In genomic region chr17:29145289-29146058, GRCh38 we compare ENCODE assay signal across 1 cellular context.
TF ChIP-seq lines count a peak whose summit lies in the region.

No MANE protein-coding gene starts in this region.

TF ChIP-seq in K562, 482 proteins besides CTCF, POLR2A, EP300 and RAD21:
- TF ChIP-seq, protein P1, sequence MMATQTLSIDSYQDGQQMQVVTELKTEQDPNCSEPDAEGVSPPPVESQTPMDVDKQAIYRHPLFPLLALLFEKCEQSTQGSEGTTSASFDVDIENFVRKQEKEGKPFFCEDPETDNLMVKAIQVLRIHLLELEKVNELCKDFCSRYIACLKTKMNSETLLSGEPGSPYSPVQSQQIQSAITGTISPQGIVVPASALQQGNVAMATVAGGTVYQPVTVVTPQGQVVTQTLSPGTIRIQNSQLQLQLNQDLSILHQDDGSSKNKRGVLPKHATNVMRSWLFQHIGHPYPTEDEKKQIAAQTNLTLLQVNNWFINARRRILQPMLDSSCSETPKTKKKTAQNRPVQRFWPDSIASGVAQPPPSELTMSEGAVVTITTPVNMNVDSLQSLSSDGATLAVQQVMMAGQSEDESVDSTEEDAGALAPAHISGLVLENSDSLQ (IDR thresholded peaks at IDR 0.05): 0 out of 2 replicates have a peak, but pooled peaks have one; percentile 4
- TF ChIP-seq TRIM24 (IDR thresholded peaks at IDR 0.05) (0 out of 4 replicates have a peak, but pooled peaks of 1 of the 2 experiments have one; percentile 9), ARID1B (IDR thresholded peaks at IDR 0.05) (0 out of 2 replicates have a peak, but pooled peaks have one; percentile 15), CHD1 (IDR thresholded peaks at IDR 0.05; ENCODE audit: low read length) (no peak), FIP1L1 (IDR thresholded peaks at IDR 0.05; ENCODE audit: low read depth, low read length, poor library complexity, severe bottlenecking) (no peak), KLF16 (IDR thresholded peaks at IDR 0.05) (0 out of 2 replicates have a peak, but pooled peaks have one; percentile 9), ZNF717 (CRISPR knock-in tag; IDR thresholded peaks at IDR 0.05) (no peak), RCOR1 (IDR thresholded peaks at IDR 0.05; ENCODE audit: borderline replicate concordance in 1 of 2, low read depth in 2 of 2, low read length in 2 of 2) (0 out of 4 replicates have a peak, but pooled peaks of 1 of the 2 experiments have one; percentile 30), CBX3 (IDR thresholded peaks at IDR 0.05; ENCODE audit: borderline replicate concordance in 1 of 2, low read length in 2 of 2) (no peak), MCM3 (IDR thresholded peaks at IDR 0.05) (no peak), HMG20A (CRISPR knock-in tag; conservative IDR thresholded peaks at IDR 0.05) (no peak), ZBTB26 (CRISPR knock-in tag; IDR thresholded peaks at IDR 0.05) (peak; percentile 71; the same call in 1 of the 2 replicates), ZNF589 (CRISPR knock-in tag; IDR thresholded peaks at IDR 0.05; ENCODE audit: low read depth) (no peak), ZNF407 (IDR thresholded peaks at IDR 0.05; ENCODE audit: low read depth) (no peak), E2F4 (CRISPR knock-in tag; IDR thresholded peaks at IDR 0.05; ENCODE audit: low read depth) (no peak), HMBOX1 (IDR thresholded peaks at IDR 0.05) (peak; percentile 69; the same call in 1 of the 2 replicates), SMC3 (conservative IDR thresholded peaks at IDR 0.05; ENCODE audit: insufficient read depth, low read depth, low read length) (peak; percentile 50; the same call in 1 of the 2 replicates), GABPB2 (CRISPR knock-in tag; conservative IDR thresholded peaks at IDR 0.05) (no peak), ZNF561 (CRISPR knock-in tag; conservative IDR thresholded peaks at IDR 0.05) (no peak), DIDO1 (tag; IDR thresholded peaks at IDR 0.05; ENCODE audit: low read depth) (no peak), BDP1 (IDR thresholded peaks at IDR 0.05; ENCODE audit: insufficient read depth, insufficient read length) (no peak), MAX (CRISPR knock-in tag; IDR thresholded peaks at IDR 0.05) (0 out of 2 replicates have a peak, but pooled peaks have one; percentile 15), ZBTB33 (CRISPR knock-in tag; IDR thresholded peaks at IDR 0.05) (no peak), XRCC5 (IDR thresholded peaks at IDR 0.05; ENCODE audit: low read depth, low read length) (no peak), NFIC (IDR thresholded peaks at IDR 0.05) (peak; percentile 33; the same call in 1 of the 2 replicates), ZNF780A (CRISPR knock-in tag; IDR thresholded peaks at IDR 0.05) (no peak), ZNF143 (CRISPR knock-in tag; IDR thresholded peaks at IDR 0.05) (no peak), SPI1 (IDR thresholded peaks at IDR 0.05; ENCODE audit: borderline replicate concordance, low read depth, low read length) (peak; percentile 58; the same call in 1 of the 2 replicates)
- TF ChIP-seq, protein P2, sequence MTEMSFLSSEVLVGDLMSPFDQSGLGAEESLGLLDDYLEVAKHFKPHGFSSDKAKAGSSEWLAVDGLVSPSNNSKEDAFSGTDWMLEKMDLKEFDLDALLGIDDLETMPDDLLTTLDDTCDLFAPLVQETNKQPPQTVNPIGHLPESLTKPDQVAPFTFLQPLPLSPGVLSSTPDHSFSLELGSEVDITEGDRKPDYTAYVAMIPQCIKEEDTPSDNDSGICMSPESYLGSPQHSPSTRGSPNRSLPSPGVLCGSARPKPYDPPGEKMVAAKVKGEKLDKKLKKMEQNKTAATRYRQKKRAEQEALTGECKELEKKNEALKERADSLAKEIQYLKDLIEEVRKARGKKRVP (CRISPR knock-in tag; IDR thresholded peaks at IDR 0.05): no peak
- TF ChIP-seq, protein P3, sequence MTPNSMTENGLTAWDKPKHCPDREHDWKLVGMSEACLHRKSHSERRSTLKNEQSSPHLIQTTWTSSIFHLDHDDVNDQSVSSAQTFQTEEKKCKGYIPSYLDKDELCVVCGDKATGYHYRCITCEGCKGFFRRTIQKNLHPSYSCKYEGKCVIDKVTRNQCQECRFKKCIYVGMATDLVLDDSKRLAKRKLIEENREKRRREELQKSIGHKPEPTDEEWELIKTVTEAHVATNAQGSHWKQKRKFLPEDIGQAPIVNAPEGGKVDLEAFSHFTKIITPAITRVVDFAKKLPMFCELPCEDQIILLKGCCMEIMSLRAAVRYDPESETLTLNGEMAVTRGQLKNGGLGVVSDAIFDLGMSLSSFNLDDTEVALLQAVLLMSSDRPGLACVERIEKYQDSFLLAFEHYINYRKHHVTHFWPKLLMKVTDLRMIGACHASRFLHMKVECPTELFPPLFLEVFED (CRISPR knock-in tag; conservative IDR thresholded peaks at IDR 0.05): 0 out of 2 replicates have a peak, but pooled peaks have one; percentile 30
- TF ChIP-seq, protein P4, sequence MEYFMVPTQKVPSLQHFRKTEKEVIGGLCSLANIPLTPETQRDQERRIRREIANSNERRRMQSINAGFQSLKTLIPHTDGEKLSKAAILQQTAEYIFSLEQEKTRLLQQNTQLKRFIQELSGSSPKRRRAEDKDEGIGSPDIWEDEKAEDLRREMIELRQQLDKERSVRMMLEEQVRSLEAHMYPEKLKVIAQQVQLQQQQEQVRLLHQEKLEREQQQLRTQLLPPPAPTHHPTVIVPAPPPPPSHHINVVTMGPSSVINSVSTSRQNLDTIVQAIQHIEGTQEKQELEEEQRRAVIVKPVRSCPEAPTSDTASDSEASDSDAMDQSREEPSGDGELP (CRISPR knock-in tag; IDR thresholded peaks at IDR 0.05; ENCODE audit: borderline replicate concordance): no peak
- TF ChIP-seq, protein P5, sequence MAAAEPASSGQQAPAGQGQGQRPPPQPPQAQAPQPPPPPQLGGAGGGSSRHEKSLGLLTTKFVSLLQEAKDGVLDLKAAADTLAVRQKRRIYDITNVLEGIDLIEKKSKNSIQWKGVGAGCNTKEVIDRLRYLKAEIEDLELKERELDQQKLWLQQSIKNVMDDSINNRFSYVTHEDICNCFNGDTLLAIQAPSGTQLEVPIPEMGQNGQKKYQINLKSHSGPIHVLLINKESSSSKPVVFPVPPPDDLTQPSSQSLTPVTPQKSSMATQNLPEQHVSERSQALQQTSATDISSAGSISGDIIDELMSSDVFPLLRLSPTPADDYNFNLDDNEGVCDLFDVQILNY (CRISPR knock-in tag; IDR thresholded peaks at IDR 0.05): no peak
- TF ChIP-seq, protein P6, sequence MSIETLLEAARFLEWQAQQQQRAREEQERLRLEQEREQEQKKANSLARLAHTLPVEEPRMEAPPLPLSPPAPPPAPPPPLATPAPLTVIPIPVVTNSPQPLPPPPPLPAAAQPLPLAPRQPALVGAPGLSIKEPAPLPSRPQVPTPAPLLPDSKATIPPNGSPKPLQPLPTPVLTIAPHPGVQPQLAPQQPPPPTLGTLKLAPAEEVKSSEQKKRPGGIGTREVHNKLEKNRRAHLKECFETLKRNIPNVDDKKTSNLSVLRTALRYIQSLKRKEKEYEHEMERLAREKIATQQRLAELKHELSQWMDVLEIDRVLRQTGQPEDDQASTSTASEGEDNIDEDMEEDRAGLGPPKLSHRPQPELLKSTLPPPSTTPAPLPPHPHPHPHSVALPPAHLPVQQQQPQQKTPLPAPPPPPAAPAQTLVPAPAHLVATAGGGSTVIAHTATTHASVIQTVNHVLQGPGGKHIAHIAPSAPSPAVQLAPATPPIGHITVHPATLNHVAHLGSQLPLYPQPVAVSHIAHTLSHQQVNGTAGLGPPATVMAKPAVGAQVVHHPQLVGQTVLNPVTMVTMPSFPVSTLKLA (conservative IDR thresholded peaks at IDR 0.05): no peak
